In genomic region chr9:133742251-133742650, GRCh38 we compare ENCODE assay signal across 11 cellular contexts. TPM values are rescaled to one million over a fixed set of nuclear protein-coding genes. Genes with fewer than 3 reads are reported as not detected.
DNase-seq lines count a peak whose midpoint lies in the region; ATAC-seq, FAIRE-seq and TF ChIP-seq lines count a peak whose summit lies in the region.
"Had no signal": no experiment of that assay in that cellular context is flagged by ENCODE, and none has a peak within 500 bp of the region (broad histone marks: within the 10 kb centered on the region; RNA-seq: fewer than 3 reads in every experiment).

No MANE protein-coding gene starts in this region.

- in situ Hi-C loops in HepG2 (cut with HindIII; ENCODE audit: extremely low pct_ligation_motif_present, low pct_unique_long_range_greater_than_20kb), result loop anchor here (25.0 kb wide), 1 partner anchor 205 kb away; the partner anchor contains the start of gene ADAMTSL2

- TF ChIP-seq POLR2A in HepG2 (IDR thresholded peaks at IDR 0.05; ENCODE audit: insufficient read depth in 1 of 2, low read depth in 2 of 2, low read length in 2 of 2), result no peak
- no peak for TF ChIP-seq POLR2A in prostate gland (IDR thresholded peaks at IDR 0.05)

- CTCF ChIA-PET in HepG2 (lab: Yijun Ruan, JAX; ENCODE audit: low intra/inter-chr PET ratio, low total read pairs), result interaction anchor here (1.4 to 2.5 kb wide), 3 partner anchors 15 to 26 kb away, joined by 5 to 16 read pairs (median 5); no protein-coding TSS in a partner anchor

- H4K20me1 ChIP-seq in HepG2 (ENCODE audit: insufficient read depth, low read length), result no peaks in the 10 kb centered on the region

- H3K36me3 ChIP-seq in HepG2 (replicated peaks in 1 of 2; ENCODE audit: control insufficient read depth in 1 of 2, insufficient read depth in 2 of 2, low read length in 2 of 2) (no peaks in the 10 kb centered on the region), upper lobe of right lung (no peaks in the 10 kb centered on the region), prostate gland (no peaks in the 10 kb centered on the region)
- H3K36me3 ChIP-seq: BLaER1 had no signal

- TF ChIP-seq RAD21 in HepG2 (CRISPR knock-in tag; IDR thresholded peaks at IDR 0.05), result no peak

- no peak for FAIRE-seq in HepG2 (lab: Jason Lieb, UNC)

- H2AFZ ChIP-seq in HepG2 (ENCODE audit: low read length), result no peak overlapping the region

- H3K27me3 ChIP-seq in HepG2 (ENCODE audit: control insufficient read depth in 1 of 2, insufficient read depth in 2 of 2, low read length in 2 of 2) (no peaks in the 10 kb centered on the region), upper lobe of right lung (peaks cover 5% of the 10 kb centered on the region), prostate gland (replicated peaks; ENCODE audit: insufficient read depth) (no peaks in the 10 kb centered on the region)
- H3K27me3 ChIP-seq: BLaER1 had no signal

- ATAC-seq in HepG2 (no peak), upper lobe of right lung (no peak), HG03039 (IDR thresholded peaks at IDR 0.05; ENCODE audit: unreplicated experiment) (no peak)

- no peaks in the 10 kb centered on the region for H3K9me3 ChIP-seq in HepG2 (ENCODE audit: low read length)
- H3K9me3 ChIP-seq in upper lobe of right lung, result no peaks in the 10 kb centered on the region
- H3K9me3 ChIP-seq in prostate gland, result no peaks in the 10 kb centered on the region
- H3K9me3 ChIP-seq: A549, BLaER1, Caco-2 had no signal

- 93% methylated on average over 5 of the region's 7 CpGs for WGBS in HepG2 (ENCODE audit: low lambda C conversion rate)
- 92% methylated on average over 7 of the region's 7 CpGs for WGBS in prostate gland

- peaks cover 86% of the 10 kb centered on the region for H3K4me1 ChIP-seq in HepG2 (ENCODE audit: insufficient read depth, low read length)
- peaks cover 12% of the 10 kb centered on the region for H3K4me1 ChIP-seq in upper lobe of right lung
- peaks cover 3% of the 10 kb centered on the region for H3K4me1 ChIP-seq in prostate gland (replicated peaks)
- H3K4me1 ChIP-seq: A549 had no signal

- H3K27ac ChIP-seq in coronary artery (no peak overlapping the region), HepG2 (ENCODE audit: extremely low read length, insufficient read depth, low read length) (peak overlapping the region; percentile 17), upper lobe of right lung (no peak overlapping the region), prostate gland (no peak overlapping the region)
- H3K27ac ChIP-seq: A549, BLaER1, HL-60 had no signal

- peaks cover 5% of the 10 kb centered on the region for H3K79me2 ChIP-seq in HepG2 (ENCODE audit: insufficient read depth, low read length)

- BruUV-seq in HepG2 (replicated peaks; lab: Mats Ljungman, UMichigan), result no TSS peak

- H3K4me3 ChIP-seq in coronary artery, result no peak overlapping the region
- no peak overlapping the region for H3K4me3 ChIP-seq in HepG2 (replicated peaks in 1 of 3; ENCODE audit: insufficient read depth in 1 of 3, low read depth in 2 of 3, low read length in 3 of 3)
- H3K4me3 ChIP-seq in upper lobe of right lung, result no peak overlapping the region
- H3K4me3 ChIP-seq in prostate gland, result no peak overlapping the region
- H3K4me3 ChIP-seq: A549, BLaER1 had no signal

- H3K4me2 ChIP-seq in HepG2 (ENCODE audit: low read depth, low read length), result peak overlapping the region; percentile 57
- H3K4me2 ChIP-seq: A549, BLaER1 had no signal

- H3K9ac ChIP-seq in HepG2 (ENCODE audit: insufficient read depth, low read depth, low read length), result peak overlapping the region; percentile 23; the same call in 1 of the 2 replicates
- H3K9ac ChIP-seq: BLaER1 had no signal

- DNase-seq in coronary artery (ENCODE audit: low spot score), result peak; percentile 65
- DNase-seq in HepG2 (ENCODE audit: low spot score), result no peak
- peak; percentile 8 for DNase-seq in mucosa of gallbladder (ENCODE audit: low spot score)
- DNase-seq in upper lobe of right lung, result peak; percentile 51
- no peak for DNase-seq in AG08395 (ENCODE audit: low spot score)
- no peak for DNase-seq in prostate gland (ENCODE audit: low spot score)

- TF ChIP-seq EP300 in HepG2 (IDR thresholded peaks at IDR 0.05; ENCODE audit: low read depth in 2 of 2, low read length in 2 of 2) (no peak), HepG2 (CRISPR knock-in tag; IDR thresholded peaks at IDR 0.05; ENCODE audit: borderline replicate concordance) (no peak)

- POLR2A ChIA-PET in HepG2 (lab: Yijun Ruan, JAX), result interaction anchor here (1.3 to 2.4 kb wide), 5 partner anchors 10 to 40 kb away, joined by 3 to 15 read pairs (median 6); no protein-coding TSS in a partner anchor

- TF ChIP-seq CTCF in coronary artery (IDR thresholded peaks at IDR 0.05) (no peak), HepG2 (CRISPR knock-in tag; IDR thresholded peaks at IDR 0.05) (no peak), upper lobe of right lung (IDR thresholded peaks at IDR 0.05) (no peak), prostate gland (IDR thresholded peaks at IDR 0.05) (no peak)

- intact Hi-C loops in HepG2 (cut with micrococcal nuclease; ENCODE audit: unreplicated experiment), result no loop called here
- intact Hi-C loops in upper lobe of right lung (cut with DNase I), result no loop called here
- intact Hi-C loops in prostate gland (cut with DNase I), result no loop called here

TF ChIP-seq in HepG2, 621 proteins besides CTCF, POLR2A, EP300 and RAD21 (continues in another document):
- TF ChIP-seq ZNF281 (CRISPR knock-in tag; IDR thresholded peaks at IDR 0.05; ENCODE audit: borderline replicate concordance), result no peak
- TF ChIP-seq U2AF2 (IDR thresholded peaks at IDR 0.05; ENCODE audit: low read depth, low read length), result no peak
- no peak for TF ChIP-seq SIX4 (CRISPR knock-in tag; IDR thresholded peaks at IDR 0.05)
- TF ChIP-seq ZNF317 (CRISPR knock-in tag; IDR thresholded peaks at IDR 0.05), result no peak
- TF ChIP-seq, protein P1, sequence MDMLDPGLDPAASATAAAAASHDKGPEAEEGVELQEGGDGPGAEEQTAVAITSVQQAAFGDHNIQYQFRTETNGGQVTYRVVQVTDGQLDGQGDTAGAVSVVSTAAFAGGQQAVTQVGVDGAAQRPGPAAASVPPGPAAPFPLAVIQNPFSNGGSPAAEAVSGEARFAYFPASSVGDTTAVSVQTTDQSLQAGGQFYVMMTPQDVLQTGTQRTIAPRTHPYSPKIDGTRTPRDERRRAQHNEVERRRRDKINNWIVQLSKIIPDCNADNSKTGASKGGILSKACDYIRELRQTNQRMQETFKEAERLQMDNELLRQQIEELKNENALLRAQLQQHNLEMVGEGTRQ (IDR thresholded peaks at IDR 0.05; ENCODE audit: low read depth, low read length), result no peak
- TF ChIP-seq, protein P1 (CRISPR knock-in tag; IDR thresholded peaks at IDR 0.05; ENCODE audit: borderline replicate concordance), result no peak

RNA-seq across cellular contexts. Expression of gene SARDH, which starts 4.1 kb away (rescaled TPM):
- 32.5 and 34.9 TPM in 2 replicates for total RNA-seq in HepG2 (2016; rRNA removed; fragmentation: Illumina TruSeq; extraction: Trizol)
- 5.5 and 6.4 TPM in 2 replicates for total RNA-seq in HepG2 (2016; cell fraction: cytosol; rRNA removed; fragmentation: Illumina TruSeq; extraction: Trizol; ENCODE audit: low read depth)
- total RNA-seq in HepG2 (2016; cell fraction: insoluble cytoplasmic fraction; rRNA removed; fragmentation: Illumina TruSeq; extraction: Trizol), result 25.6 and 34.1 TPM in 2 replicates
- total RNA-seq in HepG2 (2016; cell fraction: membrane; rRNA removed; fragmentation: Illumina TruSeq; extraction: Trizol), result 13.0 TPM in 2 replicates
- total RNA-seq in HepG2 (2016; cell fraction: nucleus; rRNA removed; fragmentation: Illumina TruSeq; extraction: Trizol), result 26.8 and 31.9 TPM in 2 replicates
- 11.6 and 15.6 TPM in 2 replicates for polyA plus RNA-seq in HepG2 (2011; rRNA removed)
- polyA plus RNA-seq in HepG2 (2011; cell fraction: cytosol; rRNA removed), result 6.1 and 10.1 TPM in 2 replicates
- 107 and 130 TPM in 2 replicates for polyA plus RNA-seq in HepG2 (2011; cell fraction: nucleus; rRNA removed)
- 20.2 and 23.9 TPM in 2 replicates for polyA plus RNA-seq in HepG2 (2012)
- 4.0 and 4.1 TPM in 2 replicates for polyA plus RNA-seq in HepG2 (2016; cell fraction: cytosol; fragmentation: Illumina TruSeq; extraction: Trizol; ENCODE audit: low read depth)
- 23.4 and 31.6 TPM in 2 replicates for polyA plus RNA-seq in HepG2 (2016; cell fraction: insoluble cytoplasmic fraction; fragmentation: Illumina TruSeq; extraction: Trizol; ENCODE audit: low read depth)
- 7.8 and 8.3 TPM in 2 replicates for polyA plus RNA-seq in HepG2 (2016; cell fraction: membrane; fragmentation: Illumina TruSeq; extraction: Trizol; ENCODE audit: low read depth)
- polyA plus RNA-seq in HepG2 (2016; cell fraction: nucleus; fragmentation: Illumina TruSeq; extraction: Trizol; ENCODE audit: insufficient read depth, low read depth), result 46.0 and 50.9 TPM in 2 replicates
- 55.5 TPM in 1 of 2 replicates, not detected in the other for polyA minus RNA-seq in HepG2 (2011; rRNA and poly(A)+ RNA removed; ENCODE audit: low replicate concordance)
- polyA minus RNA-seq in HepG2 (2011; cell fraction: cytosol; rRNA and poly(A)+ RNA removed), result 17.1 and 19.0 TPM in 2 replicates
- 35.9 and 37.7 TPM in 2 replicates for polyA minus RNA-seq in HepG2 (2011; cell fraction: nucleus; rRNA and poly(A)+ RNA removed)
- 2.8 TPM for total RNA-seq in mucosa of gallbladder
- total RNA-seq in upper lobe of right lung, result 6.8 TPM
- 1 to 10 TPM; 6.7 to 7.2 TPM for total RNA-seq in prostate gland

Comparison
In these comparisons a context has a peak if more than half of its experiments do, and no peak if none do; other contexts are left out.
1. DNase-seq: peak in coronary artery (single experiment), mucosa of gallbladder (single experiment) and upper lobe of right lung (single experiment); none in HepG2 (single experiment), AG08395 (single experiment) and prostate gland (single experiment).